In the genomic region with DNA sequence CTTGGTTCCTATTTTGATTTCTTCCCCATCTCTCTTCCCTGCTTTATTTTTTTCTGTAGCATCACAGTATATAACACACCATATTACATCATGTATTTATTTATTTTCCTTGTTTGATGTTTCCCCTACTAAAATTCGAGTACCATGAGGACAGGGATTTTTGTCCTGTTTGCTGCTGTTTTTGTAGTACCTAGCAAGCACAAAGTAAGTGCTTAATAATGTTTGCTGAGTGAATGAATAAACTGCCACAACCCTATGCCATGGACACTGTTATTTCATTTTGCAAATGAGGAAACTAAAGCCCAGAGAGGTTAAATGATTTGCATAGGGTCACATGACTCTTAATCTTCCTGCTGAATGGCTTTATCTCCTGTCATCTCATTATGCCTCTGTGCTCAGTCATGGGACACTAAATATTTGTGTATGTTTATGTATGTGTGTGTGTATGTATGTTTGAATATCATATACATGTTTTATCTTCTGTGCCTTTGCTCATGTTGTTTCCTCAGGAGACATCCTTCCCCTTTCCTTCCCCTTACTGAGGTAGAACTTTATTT, we compare ENCODE assay signal across 20 cellular contexts. TPM values are rescaled to one million over a fixed set of nuclear protein-coding genes. Genes with fewer than 3 reads are reported as not detected.
DNase-seq lines count a peak whose midpoint lies in the region; ATAC-seq, FAIRE-seq and TF ChIP-seq lines count a peak whose summit lies in the region.
"Had no signal": no experiment of that assay in that cellular context is flagged by ENCODE, and none has a peak within 500 bp of the region (broad histone marks: within the 10 kb centered on the region; RNA-seq: fewer than 3 reads in every experiment).

No MANE protein-coding gene starts in this region.

- in situ Hi-C loops in IMR-90 (cut with MboI; ENCODE audit: low sequenced_read_pairs) (no loop called here), GM12878 (cut with MboI) (no loop called here)

- dilution Hi-C loops in IMR-90 (cut with HindIII; ENCODE audit: low sequenced_read_pairs, unreplicated experiment): no loop called here

- H2BK20ac ChIP-seq in IMR-90 (ENCODE audit: low read depth, low read length): no peak overlapping the region

- no peaks in the 10 kb centered on the region for H3K9me1 ChIP-seq in IMR-90 (ENCODE audit: insufficient read depth, low read length)

- no peak overlapping the region for H3K4me3 ChIP-seq in IMR-90 (ENCODE audit: insufficient read depth, low read depth, low read length)
- no peak overlapping the region for H3K4me3 ChIP-seq in OCI-LY3 (ENCODE audit: low read length)
- H3K4me3 ChIP-seq in GM12878: no peak overlapping the region
- no peak overlapping the region for H3K4me3 ChIP-seq in neutrophil (ENCODE audit: low read depth in 1 of 2, low read length in 1 of 2)
- H3K4me3 ChIP-seq in prostate gland: no peak overlapping the region
- H3K4me3 ChIP-seq: breast epithelium, coronary artery, heart right ventricle, tibial artery had no signal

- TF ChIP-seq EP300 in GM12878 (IDR thresholded peaks at IDR 0.05; ENCODE audit: borderline replicate concordance in 1 of 2, control insufficient read depth in 1 of 2, low read depth in 2 of 2, low read length in 2 of 2): no peak

- no peaks in the 10 kb centered on the region for H3K9me3 Mint-ChIP-seq in stimulated activated effector memory CD8-positive, alpha-beta T cell treated with anti-CD3 and anti-CD28 coated beads, Interleukin-12 subunit alpha, Interleukin-12 subunit beta, amount 100 ng/mL, for 72 hours

- intact Hi-C loops in IMR-90 (cut with micrococcal nuclease): no loop called here
- intact Hi-C loops in GM12878 (cut with micrococcal nuclease; ENCODE audit: unreplicated experiment): no loop called here
- intact Hi-C loops in prostate gland (cut with DNase I): no loop called here

- no peaks in the 10 kb centered on the region for H4K20me1 ChIP-seq in IMR-90 (ENCODE audit: insufficient read depth, low read length)
- H4K20me1 ChIP-seq in OCI-LY3 (ENCODE audit: insufficient read depth, low read length): no peaks in the 10 kb centered on the region
- no peaks in the 10 kb centered on the region for H4K20me1 ChIP-seq in GM12878 (ENCODE audit: control insufficient read depth, insufficient read depth)

- H3K4me2 ChIP-seq in IMR-90 (ENCODE audit: low read depth, low read length): no peak overlapping the region
- H3K4me2 ChIP-seq in OCI-LY3 (ENCODE audit: low read length): peak overlapping the region; percentile 43
- H3K4me2 ChIP-seq in GM12878 (ENCODE audit: control insufficient read depth, insufficient read depth): peak overlapping the region; percentile 55

- DNase-seq in IMR-90 (no peak), GM12878 (ENCODE audit: low read depth, low spot score) (no peak), prostate gland (ENCODE audit: low spot score) (no peak)
- no peak for DNase-seq in stimulated activated effector memory CD8-positive, alpha-beta T cell treated with anti-CD3 and anti-CD28 coated beads, Interleukin-12 subunit alpha, Interleukin-12 subunit beta, amount 100 ng/mL, for 72 hours (ENCODE audit: low spot score in 2 of 2)
- DNase-seq: activated CD4-positive, alpha-beta T cell treated with anti-CD3 and anti-CD28 coated beads, Interleukin-2, amount 50 U/mL, for 4 hours; activated gamma-delta T cell; heart right ventricle; left ventricle myocardium superior; NCI-H187; NCI-H774; stimulated activated CD4-positive, alpha-beta T cell treated with anti-CD3 and anti-CD28 coated beads, Interleukin-2, amount 100 ng/mL, for 24 hours; stimulated activated naive CD8-positive, alpha-beta T cell treated with anti-CD3 and anti-CD28 coated beads, Interleukin-15, Interleukin-2, amounts not matched to agents 100 U/mL and 50 U/mL, for 24 hours; SW 1271; tibial artery had no signal

- H3K27ac ChIP-seq in IMR-90 (ENCODE audit: insufficient read depth, low read length) (no peak overlapping the region), OCI-LY3 (ENCODE audit: low read length) (no peak overlapping the region), GM12878 (ENCODE audit: control insufficient read depth, insufficient read depth) (no peak overlapping the region), neutrophil (peak overlapping the region; percentile 6), prostate gland (no peak overlapping the region)
- H3K27ac ChIP-seq: breast epithelium, coronary artery, heart right ventricle, HL-60, tibial artery had no signal

- no peaks in the 10 kb centered on the region for H3K9me3 ChIP-seq in IMR-90 (ENCODE audit: control insufficient read depth, insufficient read depth, low read length)
- no peaks in the 10 kb centered on the region for H3K9me3 ChIP-seq in OCI-LY3 (ENCODE audit: insufficient read depth, low read length)
- H3K9me3 ChIP-seq in GM12878 (replicated peaks; ENCODE audit: control insufficient read depth, insufficient read depth, low read length): no peaks in the 10 kb centered on the region
- H3K9me3 ChIP-seq in neutrophil: no peaks in the 10 kb centered on the region
- H3K9me3 ChIP-seq in prostate gland: no peaks in the 10 kb centered on the region
- H3K9me3 ChIP-seq: breast epithelium, heart right ventricle, tibial artery had no signal

- FAIRE-seq in GM12878 (lab: Jason Lieb, UNC): no peak

- no peak overlapping the region for H3K14ac ChIP-seq in IMR-90 (replicated peaks; ENCODE audit: low read depth, low read length)

- H3K18ac ChIP-seq in IMR-90 (ENCODE audit: low read depth, low read length): no peak overlapping the region

- ATAC-seq in IMR-90 (ENCODE audit: low read depth) (no peak), GM12878 (peak; percentile 71), GM19397 (IDR thresholded peaks at IDR 0.05; ENCODE audit: unreplicated experiment) (no peak)
- no peak for ATAC-seq in stimulated activated effector memory CD8-positive, alpha-beta T cell treated with anti-CD3 and anti-CD28 coated beads, Interleukin-12 subunit alpha, Interleukin-12 subunit beta, amount 100 ng/mL, for 72 hours
- ATAC-seq: heart right ventricle; stimulated activated naive CD8-positive, alpha-beta T cell treated with anti-CD3 and anti-CD28 coated beads, Interleukin-15, Interleukin-2, amounts not matched to agents 100 U/mL and 50 U/mL, for 24 hours had no signal

- RAD21 ChIA-PET in GM12878 (lab: Charles Lee; ENCODE audit: unreplicated experiment): interaction anchor here (1.1 kb wide), 1 partner anchor 139 kb away, joined by 3 read pairs; no protein-coding TSS in a partner anchor

- H3K9ac ChIP-seq in IMR-90 (ENCODE audit: low read depth, low read length) (no peak overlapping the region), OCI-LY3 (ENCODE audit: low read length) (no peak overlapping the region), GM12878 (ENCODE audit: control insufficient read depth, insufficient read depth, low read length) (no peak overlapping the region)

- peaks cover 6% of the 10 kb centered on the region for H3K4me1 Mint-ChIP-seq in stimulated activated effector memory CD8-positive, alpha-beta T cell treated with anti-CD3 and anti-CD28 coated beads, Interleukin-12 subunit alpha, Interleukin-12 subunit beta, amount 100 ng/mL, for 72 hours

- WGBS in IMR-90 (ENCODE audit: extremely low coverage in 2 of 2, insufficient read length in 1 of 2), 2 experiments: no CpG with 5 or more reads among the region's 1 CpG
- 32% methylated on average over 1 of the region's 1 CpG for whole genome bisulfite sequencing in GM12878 (ENCODE audit: insufficient coverage, insufficient replicate concordance, low lambda C conversion rate, missing lambda C conversion rate)
- whole genome bisulfite sequencing in prostate gland: 53% methylated on average over 1 of the region's 1 CpG

- H3K79me1 ChIP-seq in IMR-90 (ENCODE audit: low read depth in 1 of 2, low read length in 2 of 2): peaks cover 4 to 6% of the 10 kb centered on the region in 2 experiments; a peak in 3 of 4 replicates

- H3K36me3 ChIP-seq in IMR-90 (ENCODE audit: control insufficient read depth, insufficient read depth, low read length) (no peaks in the 10 kb centered on the region), OCI-LY3 (replicated peaks; ENCODE audit: low read depth, low read length) (no peaks in the 10 kb centered on the region), GM12878 (ENCODE audit: control insufficient read depth in 2 of 2, insufficient read depth in 2 of 2, low read length in 1 of 2) (no peaks in the 10 kb centered on the region), neutrophil (no peaks in the 10 kb centered on the region), prostate gland (no peaks in the 10 kb centered on the region)
- H3K36me3 ChIP-seq: breast epithelium, heart right ventricle, tibial artery had no signal

- no peak overlapping the region for H2BK120ac ChIP-seq in IMR-90 (ENCODE audit: low read depth, low read length)

- TF ChIP-seq POLR2A in IMR-90 (IDR thresholded peaks at IDR 0.05; ENCODE audit: low read depth, low read length) (no peak), GM12878 (IDR thresholded peaks at IDR 0.05; ENCODE audit: low read depth, low read length) (no peak), prostate gland (IDR thresholded peaks at IDR 0.05) (no peak)

- no peak overlapping the region for H2BK5ac ChIP-seq in IMR-90 (ENCODE audit: low read depth, low read length, poor library complexity, severe bottlenecking)

- no peak overlapping the region for H4K8ac ChIP-seq in IMR-90 (ENCODE audit: low read depth in 2 of 2, low read length in 2 of 2)

- H3K27me3 ChIP-seq in IMR-90 (ENCODE audit: control insufficient read depth, insufficient read depth, low read length) (no peaks in the 10 kb centered on the region), OCI-LY3 (ENCODE audit: low read depth, low read length) (no peaks in the 10 kb centered on the region), GM12878 (replicated peaks in 1 of 2; ENCODE audit: control insufficient read depth in 2 of 2, insufficient read depth in 2 of 2, low read length in 1 of 2) (no peaks in the 10 kb centered on the region), neutrophil (no peaks in the 10 kb centered on the region), prostate gland (replicated peaks; ENCODE audit: insufficient read depth) (no peaks in the 10 kb centered on the region)
- H3K27me3 ChIP-seq: breast epithelium, heart right ventricle, tibial artery had no signal

- H3K79me2 ChIP-seq in OCI-LY3 (ENCODE audit: low read length) (no peaks in the 10 kb centered on the region), GM12878 (ENCODE audit: control insufficient read depth, insufficient read depth, low read length) (no peaks in the 10 kb centered on the region)

- CTCF ChIA-PET in IMR-90 (lab: Yijun Ruan, JAX): no interaction called here
- CTCF ChIA-PET in GM12878 (lab: Yijun Ruan, JAX): interaction anchor here (0.9 to 1.1 kb wide), 2 partner anchors 16 to 29 kb away, joined by 3 to 4 read pairs; no protein-coding TSS in a partner anchor

- H4K5ac ChIP-seq in IMR-90 (ENCODE audit: low read depth, low read length): no peak overlapping the region

- H4K91ac ChIP-seq in IMR-90 (ENCODE audit: insufficient read depth, low read depth, low read length): no peak overlapping the region

- H3K27ac Mint-ChIP-seq in stimulated activated effector memory CD8-positive, alpha-beta T cell treated with anti-CD3 and anti-CD28 coated beads, Interleukin-12 subunit alpha, Interleukin-12 subunit beta, amount 100 ng/mL, for 72 hours: no peak overlapping the region

- TF ChIP-seq RAD21 in IMR-90 (IDR thresholded peaks at IDR 0.05; ENCODE audit: low read length) (no peak), GM12878 (IDR thresholded peaks at IDR 0.05; ENCODE audit: insufficient read depth, low read depth, low read length) (no peak)

- no peak overlapping the region for H3K4ac ChIP-seq in IMR-90 (ENCODE audit: low read depth, low read length)

- no peaks in the 10 kb centered on the region for H3K4me1 ChIP-seq in IMR-90 (ENCODE audit: control insufficient read depth, insufficient read depth, low read length)
- peaks cover 12% of the 10 kb centered on the region for H3K4me1 ChIP-seq in OCI-LY3 (ENCODE audit: low read length)
- H3K4me1 ChIP-seq in GM12878 (ENCODE audit: control insufficient read depth, insufficient read depth, low read length): peaks cover 5% of the 10 kb centered on the region
- peaks cover 0 to 7% of the 10 kb centered on the region in 2 experiments for H3K4me1 ChIP-seq in neutrophil (ENCODE audit: control insufficient read depth in 1 of 2, insufficient read depth in 1 of 2, low read depth in 1 of 2, low read length in 1 of 2)
- H3K4me1 ChIP-seq in prostate gland (replicated peaks): no peaks in the 10 kb centered on the region
- H3K4me1 ChIP-seq: breast epithelium, tibial artery had no signal

- TF ChIP-seq CTCF in IMR-90 (conservative IDR thresholded peaks at IDR 0.05; ENCODE audit: low read depth, low read length) (no peak), OCI-LY3 (IDR thresholded peaks at IDR 0.05; ENCODE audit: low read depth, low read length) (no peak), GM12878 (IDR thresholded peaks at IDR 0.05 in 2 of 3, conservative IDR thresholded peaks at IDR 0.05 in 1 of 3; ENCODE audit: control insufficient read depth in 2 of 3, extremely low read depth in 1 of 3, insufficient read depth in 1 of 3, low read depth in 3 of 3, low read length in 3 of 3) (no peak), neutrophil (IDR thresholded peaks at IDR 0.05) (no peak), prostate gland (IDR thresholded peaks at IDR 0.05) (no peak)

- H3K23ac ChIP-seq in IMR-90 (ENCODE audit: low read depth, low read length): no peak overlapping the region

- H2AK9ac ChIP-seq in IMR-90 (replicated peaks; ENCODE audit: low read depth, low read length, poor library complexity): no peak overlapping the region

- POLR2A ChIA-PET in IMR-90 (lab: Charles Lee; ENCODE audit: unreplicated experiment): no interaction called here
- POLR2A ChIA-PET in GM12878 (lab: Charles Lee): no interaction called here

- H2AFZ ChIP-seq in IMR-90 (replicated peaks; ENCODE audit: low read length, poor library complexity) (no peak overlapping the region), OCI-LY3 (ENCODE audit: low read depth, low read length) (peak overlapping the region; percentile 75; the same call in 1 of the 2 replicates), GM12878 (ENCODE audit: control insufficient read depth, low read depth, low read length) (peak overlapping the region; percentile 85)

- no peak overlapping the region for H2AK5ac ChIP-seq in IMR-90 (ENCODE audit: low read depth, low read length)

- H3K56ac ChIP-seq in IMR-90 (ENCODE audit: extremely low read depth, insufficient read depth, low read length): no peak overlapping the region

- BruUV-seq in IMR-90 (replicated peaks; lab: Mats Ljungman, UMichigan) (no TSS peak), GM12878 (replicated peaks; lab: Mats Ljungman, UMichigan) (no TSS peak)

- no peak overlapping the region for H2BK15ac ChIP-seq in IMR-90 (ENCODE audit: low read depth, low read length)

- SMC1A ChIA-PET in GM12878 (lab: Charles Lee; ENCODE audit: uncharacterized antibody, unreplicated experiment): interaction anchor here (0.6 to 1.0 kb wide), 3 partner anchors 33 to 143 kb away, joined by 3 to 4 read pairs (median 3); no protein-coding TSS in a partner anchor

- H3K36me3 Mint-ChIP-seq in stimulated activated effector memory CD8-positive, alpha-beta T cell treated with anti-CD3 and anti-CD28 coated beads, Interleukin-12 subunit alpha, Interleukin-12 subunit beta, amount 100 ng/mL, for 72 hours: no peaks in the 10 kb centered on the region

- no peak overlapping the region for H3K4me3 Mint-ChIP-seq in stimulated activated effector memory CD8-positive, alpha-beta T cell treated with anti-CD3 and anti-CD28 coated beads, Interleukin-12 subunit alpha, Interleukin-12 subunit beta, amount 100 ng/mL, for 72 hours

RNA-seq across cellular contexts. Expression of gene MGA, which starts 26.1 kb away (rescaled TPM):
- total RNA-seq in IMR-90 (2012; rRNA removed) (38.0 and 48.3 TPM in 2 replicates), GM12878 (2014; rRNA removed) (18.4 and 20.5 TPM in 2 replicates), GM12878 (2014; rRNA removed; fragmentation: Illumina TruSeq; extraction: Trizol) (28.1 and 28.5 TPM in 2 replicates), GM12878 (2021) (25.6 and 29.6 TPM in 2 replicates), prostate gland (10 to 100 TPM; 42.9 to 62.5 TPM)
- polyA plus RNA-seq in IMR-90 (2012; rRNA removed) (3.0 and 3.2 TPM in 2 replicates), GM12878 (2011; rRNA removed) (11.1 and 12.2 TPM in 2 replicates), GM12878 (2014; fragmentation: Illumina TruSeq; extraction: Trizol) (15.6 and 17.6 TPM in 2 replicates), GM12878 (2014; fragmentation: Nextera tagmentation; extraction: Ambion mirVana) (1 to 10 TPM; 2.6 to 2.8 TPM), GM12878 (2014; rRNA removed) (7.9 and 8.3 TPM in 2 replicates), GM12878 (2016; fragmentation: Nextera tagmentation; extraction: Ambion mirVana) (10 to 100 TPM; 21.6 to 21.7 TPM)
- 0.75 and 1.0 TPM in 2 replicates for polyA plus RNA-seq in IMR-90 (2012; cell fraction: cytosol; rRNA removed)
- polyA plus RNA-seq in IMR-90 (2012; cell fraction: nucleus; rRNA removed; ENCODE audit: low replicate concordance): 1.3 and 5.8 TPM in 2 replicates
- total RNA-seq in GM12878 (2013; cell fraction: nucleolus; rRNA removed): 153 and 159 TPM in 2 replicates
- 4.2 TPM for polyA plus RNA-seq in GM12878 (2011; ENCODE audit: low read depth)
- 6.3 and 7.9 TPM in 2 replicates for polyA plus RNA-seq in GM12878 (2011; cell fraction: cytosol; rRNA removed)
- polyA plus RNA-seq in GM12878 (2011; cell fraction: nucleus; rRNA removed): 11.7 and 15.1 TPM in 2 replicates
- 5.9 and 7.7 TPM in 2 replicates for polyA plus RNA-seq in GM12878 (2012)
- 41.3 and 69.1 TPM in 2 replicates for polyA minus RNA-seq in GM12878 (2011; rRNA and poly(A)+ RNA removed)
- polyA minus RNA-seq in GM12878 (2011; cell fraction: cytosol; rRNA and poly(A)+ RNA removed): 13.4 and 17.0 TPM in 2 replicates
- 21.0 and 29.9 TPM in 2 replicates for polyA minus RNA-seq in GM12878 (2011; cell fraction: nucleus; rRNA and poly(A)+ RNA removed)
